1 cellular context compared by ENCODE assay signal in the genomic region with DNA sequence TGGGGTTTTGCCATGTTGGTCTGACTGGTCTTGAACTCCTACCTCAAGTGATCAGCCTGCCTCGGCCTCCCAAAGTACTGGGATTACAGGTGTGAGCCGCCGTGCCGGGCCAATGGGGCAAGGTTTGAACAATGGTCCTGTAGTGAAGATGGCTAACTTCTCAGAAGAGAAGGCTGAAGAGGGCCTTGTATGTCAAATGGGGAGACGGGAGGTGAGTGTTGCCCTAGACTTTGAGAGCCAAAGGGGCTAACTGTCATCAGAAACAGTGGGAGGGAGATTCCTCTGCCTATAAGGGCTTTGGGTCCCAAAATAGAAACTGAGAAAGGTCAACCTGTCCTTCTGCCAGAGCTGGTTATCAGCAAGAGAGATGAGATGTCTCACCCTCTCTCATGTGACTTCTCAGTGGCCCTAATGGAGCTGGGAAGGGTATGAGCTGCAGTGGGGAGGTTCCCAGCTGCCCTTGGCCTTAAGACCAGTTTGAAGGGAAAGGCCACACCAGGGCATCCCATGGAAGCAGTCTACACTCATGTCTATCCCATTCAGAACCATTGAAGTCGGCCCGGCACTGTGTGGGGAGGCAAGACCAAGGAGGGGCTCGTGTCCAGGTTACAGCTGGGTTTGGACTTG.
TF ChIP-seq lines count a peak whose summit lies in the region.

No MANE protein-coding gene starts in this region.

TF ChIP-seq in H1, 55 proteins besides CTCF, POLR2A, EP300 and RAD21:
- no peak for TF ChIP-seq CREB1 (IDR thresholded peaks at IDR 0.05)
- TF ChIP-seq SIN3A (conservative IDR thresholded peaks at IDR 0.05 in 1 of 2, IDR thresholded peaks at IDR 0.05 in 1 of 2; ENCODE audit: low read depth in 1 of 2, low read length in 2 of 2), result no peak
- no peak for TF ChIP-seq CEBPB (IDR thresholded peaks at IDR 0.05; ENCODE audit: low read depth, low read length)
- no peak for TF ChIP-seq SP1 (IDR thresholded peaks at IDR 0.05; ENCODE audit: low read depth, low read length)
- no peak for TF ChIP-seq POU5F1 (IDR thresholded peaks at IDR 0.05; ENCODE audit: low read depth, low read length)
- TF ChIP-seq FOSL1 (IDR thresholded peaks at IDR 0.05; ENCODE audit: insufficient read depth, low read depth, low read length), result no peak
- TF ChIP-seq SIRT6 (IDR thresholded peaks at IDR 0.05; ENCODE audit: low read length), result no peak
- no peak for TF ChIP-seq USF2 (IDR thresholded peaks at IDR 0.05; ENCODE audit: low read length)
- no peak for TF ChIP-seq SUZ12 (IDR thresholded peaks at IDR 0.05; ENCODE audit: low read length)
